In genomic region chr6:33845031-33845430, GRCh38 we compare ENCODE assay signal across 11 cellular contexts. TPM values are rescaled to one million over a fixed set of nuclear protein-coding genes. Genes with fewer than 3 reads are reported as not detected.
"Had no signal": no experiment of that assay in that cellular context is flagged by ENCODE, and none has a peak within 500 bp of the region (broad histone marks: within the 10 kb centered on the region; RNA-seq: fewer than 3 reads in every experiment).

No MANE protein-coding gene starts in this region.

- H3K4me3 Mint-ChIP-seq: GM23338, H9, HFFc6 had no signal

- H2AFZ ChIP-seq: GM23338 had no signal

- H3K27ac ChIP-seq: HL-60 had no signal

- H3K9me3 Mint-ChIP-seq: GM23338, H9, HFFc6, IgD-negative memory B cell had no signal

- FAIRE-seq: H1, H54, HepG2 had no signal

- H3K4me2 ChIP-seq: GM23338 had no signal

- H3K36me3 Mint-ChIP-seq: IgD-negative memory B cell had no signal

- DNase-seq: H9, HCEC 1CT, HFFc6, KG1 had no signal

- ATAC-seq: GM23338, HepG2 had no signal

- H3K4me3 ChIP-seq: GM23338 had no signal

- H3K27ac Mint-ChIP-seq: H9, HFFc6 had no signal

RNA-seq across cellular contexts. Expression of gene MLN, which starts 41.2 kb away (rescaled TPM):
- total RNA-seq: GM23338, H1, H9, HepG2, HFFc6, HT1080 had no signal
- polyA plus RNA-seq: GM23338, H1, HepG2, IgD-negative memory B cell had no signal
